ENCODE assay signal across 8 cellular contexts in the genomic region with DNA sequence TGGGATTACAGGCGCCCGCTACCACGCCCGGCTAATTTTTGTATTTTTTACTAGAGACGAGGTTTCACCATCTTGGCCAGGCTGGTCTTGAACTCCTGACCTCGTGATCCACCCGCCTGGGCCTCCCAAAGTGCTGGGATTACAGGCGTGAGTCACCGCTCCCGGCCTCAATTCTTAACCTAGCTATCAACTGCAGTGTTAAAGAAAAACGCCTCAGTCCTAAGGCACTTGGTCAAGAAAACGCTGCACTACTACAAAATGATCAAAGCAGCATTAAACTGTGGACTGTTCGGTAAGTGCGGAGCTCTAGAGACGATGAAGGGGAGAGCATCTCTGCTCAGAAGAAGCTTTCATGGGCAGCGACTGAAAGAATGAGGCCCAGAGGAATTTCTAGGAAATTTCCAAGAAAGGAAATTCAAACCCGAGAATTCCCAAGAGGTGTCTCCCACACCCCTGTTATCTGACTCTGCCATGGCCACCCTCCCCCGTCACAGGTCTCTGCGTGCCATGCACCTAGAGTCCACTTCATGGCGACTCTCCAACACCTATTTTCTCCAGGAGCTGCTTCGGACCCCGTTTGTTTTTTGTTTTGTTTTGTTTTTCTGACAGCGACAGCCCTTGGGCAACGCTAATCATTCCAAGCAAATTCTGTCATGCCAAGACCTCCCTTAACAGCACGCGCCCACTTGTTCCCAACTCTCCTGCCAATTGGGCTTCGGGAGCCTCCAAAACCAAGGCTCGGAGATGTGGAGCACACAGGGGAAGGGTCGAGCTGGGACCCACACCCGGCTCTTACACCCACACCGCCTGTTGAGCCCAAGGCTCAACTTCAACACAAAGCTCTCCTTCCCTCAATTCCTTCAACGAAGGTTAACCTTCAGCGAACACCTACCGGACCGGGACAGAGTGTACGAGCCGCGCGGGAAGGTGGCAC. TPM values are rescaled to one million over a fixed set of nuclear protein-coding genes. Genes with fewer than 3 reads are reported as not detected.
A peak's percentile ranks its signal among the peaks of the same experiment; 100 is the strongest.
DNase-seq lines count a peak whose midpoint lies in the region; ATAC-seq, FAIRE-seq and TF ChIP-seq lines count a peak whose summit lies in the region.
"Not testable (repeated sequence)": the region's sequence is repeated elsewhere in the genome, so short reads cannot be mapped to it uniquely, and the experiment has no call there.
"Had no signal": no experiment of that assay in that cellular context is flagged by ENCODE, and none has a peak within 500 bp of the region (broad histone marks: within the 10 kb centered on the region; RNA-seq: fewer than 3 reads in every experiment).

No MANE protein-coding gene starts in this region.

- ATAC-seq in K562; lung (ENCODE audit: insufficient read depth, low FRiP score): not testable (repeated sequence)

- TF ChIP-seq CTCF in MM.1S (IDR thresholded peaks at IDR 0.05; ENCODE audit: low read length); WERI-Rb-1 (IDR thresholded peaks at IDR 0.05; ENCODE audit: low read depth, low read length); K562 (IDR thresholded peaks at IDR 0.05 in 2 of 3, conservative IDR thresholded peaks at IDR 0.05 in 1 of 3; ENCODE audit: insufficient read depth in 2 of 3, low read depth in 1 of 3, low read length in 3 of 3); fibroblast of pulmonary artery (IDR thresholded peaks at IDR 0.05; ENCODE audit: low read length, missing control alignments); lung (IDR thresholded peaks at IDR 0.05; ENCODE audit: control extremely low read depth, extremely low read depth): not testable (repeated sequence)

- TF ChIP-seq POLR2A in K562 (conservative IDR thresholded peaks at IDR 0.05), result not testable (repeated sequence)

- H3K4me2 ChIP-seq in MM.1S (ENCODE audit: low read depth, low read length), result peak overlapping the region; percentile 73
- H3K4me2 ChIP-seq in K562 (ENCODE audit: insufficient read depth, low read length), result peak overlapping the region; percentile 98

- H3K9me3 ChIP-seq in MM.1S (replicated peaks; ENCODE audit: insufficient read depth, low read length); WERI-Rb-1 (ENCODE audit: severe bottlenecking); K562 (replicated peaks; ENCODE audit: control insufficient read depth, insufficient read depth, low read depth, low read length); lung (ENCODE audit: control insufficient read depth in 2 of 2, insufficient read depth in 1 of 2, low read length in 1 of 2): not testable (repeated sequence)

- CTCF ChIA-PET in K562 (lab: Yijun Ruan, JAX; ENCODE audit: low intra/inter-chr PET ratio), result interaction anchor here (0.7 kb wide), 1 partner anchor 155 kb away, joined by 3 read pairs; no protein-coding TSS in a partner anchor

- H2AFZ ChIP-seq in MM.1S (ENCODE audit: low read length), result peak overlapping the region; percentile 63; the same call in 1 of the 2 replicates
- peak overlapping the region; percentile 94 for H2AFZ ChIP-seq in K562 (ENCODE audit: low read depth, low read length)

- TF ChIP-seq RAD21 in K562 (CRISPR knock-in tag; conservative IDR thresholded peaks at IDR 0.05 in 1 of 2, IDR thresholded peaks at IDR 0.05 in 1 of 2), result not testable (repeated sequence)

- not testable (repeated sequence) for TF ChIP-seq EP300 in K562 (IDR thresholded peaks at IDR 0.05; ENCODE audit: low read length)

- in situ Hi-C loops in K562 (cut with MboI), result loop anchor here (5.0 kb wide), 1 partner anchor 157 kb away; no protein-coding TSS in a partner anchor

- not testable (repeated sequence) for H4K20me1 ChIP-seq in MM.1S (ENCODE audit: insufficient read depth, low read length); K562 (replicated peaks; ENCODE audit: control insufficient read depth, insufficient read depth, low read length)

- H3K9me2 ChIP-seq in MM.1S (replicated peaks; ENCODE audit: insufficient read depth, low read length), result not testable (repeated sequence)

- FAIRE-seq in K562 (lab: Jason Lieb, UNC), result peak; percentile 62

- POLR2A ChIA-PET in K562 (lab: Yijun Ruan, JAX), result interaction anchor here (0.5 to 1.9 kb wide), 6 partner anchors 10 to 197 kb away, joined by 3 to 9 read pairs (median 3); partner anchors contain the start of gene IMP4

- not testable (repeated sequence) for H3K36me3 ChIP-seq in MM.1S (replicated peaks; ENCODE audit: insufficient read depth, low read length); lung (ENCODE audit: control insufficient read depth in 2 of 2, insufficient read depth in 2 of 2, low read length in 2 of 2)
- peaks cover 11% of the 10 kb centered on the region for H3K36me3 ChIP-seq in WERI-Rb-1
- H3K36me3 ChIP-seq in K562 (ENCODE audit: control insufficient read depth, insufficient read depth, low read length), result peaks cover 46% of the 10 kb centered on the region; the same call in 2 of the 3 replicates

- BruUV-seq in K562 (replicated peaks; lab: Mats Ljungman, UMichigan), result TSS peak; percentile 67

- 0% methylated on average over 39 of the region's 39 CpGs for WGBS in K562 (ENCODE audit: insufficient coverage, low coverage, missing lambda C conversion rate)
- WGBS in lung, 2 donors, result 25 to 28% methylated on average over 39 of the region's 39 CpGs

- not testable (repeated sequence) for H3F3A ChIP-seq in MM.1S (ENCODE audit: insufficient read depth, low read length)

- intact Hi-C loops in K562 (cut with micrococcal nuclease), result loop anchor here (5.0 to 10.0 kb wide), 2 partner anchors 162 to 1304 kb away; partner anchors contain the start of gene IMP4

- H3K9me1 ChIP-seq in K562 (ENCODE audit: control insufficient read depth, insufficient read depth, low read length), result not testable (repeated sequence)

- H3K4me3 ChIP-seq in MM.1S (ENCODE audit: low read length) (peak overlapping the region; percentile 100), WERI-Rb-1 (ENCODE audit: low read depth, low read length) (peak overlapping the region; percentile 90), K562 (peak overlapping the region; percentile 100), fibroblast of pulmonary artery (replicated peaks; ENCODE audit: low read depth, low read length) (peak overlapping the region; percentile 92), lung (peak overlapping the region; percentile 99)

- not testable (repeated sequence) for H3K4me1 ChIP-seq in MM.1S (ENCODE audit: low read length)
- peaks cover 7 to 45% of the 10 kb centered on the region in 2 experiments; a peak in 4 of 5 replicates for H3K4me1 ChIP-seq in K562 (replicated peaks in 1 of 2; ENCODE audit: control insufficient read depth in 2 of 2, insufficient read depth in 2 of 2, low read length in 2 of 2)
- peaks cover 6 to 17% of the 10 kb centered on the region in 2 donors for H3K4me1 ChIP-seq in lung (ENCODE audit: control insufficient read depth in 2 of 2, insufficient read depth in 2 of 2, low read length in 2 of 2)

- peak; percentile 46 for DNase-seq in ELR (ENCODE audit: low read depth)
- DNase-seq in MM.1S, result peak; percentile 6
- not testable (repeated sequence) for DNase-seq in WERI-Rb-1; lung (ENCODE audit: low spot score)
- peak in 1 of 4 experiments; percentile 51 for DNase-seq in K562 (ENCODE audit: extremely low read depth in 1 of 4, low spot score in 3 of 4)
- peak; percentile 4 for DNase-seq in fibroblast of pulmonary artery (ENCODE audit: low read depth)
- DNase-seq in renal cortical epithelial cell (ENCODE audit: low read depth), result peak; percentile 10

- peaks cover 80% of the 10 kb centered on the region for H3K79me2 ChIP-seq in MM.1S (ENCODE audit: low read length)
- peaks cover 84% of the 10 kb centered on the region for H3K79me2 ChIP-seq in K562 (ENCODE audit: control insufficient read depth, insufficient read depth, low read length)

- H3K9ac ChIP-seq in MM.1S (ENCODE audit: low read length), result peak overlapping the region; percentile 97
- H3K9ac ChIP-seq in K562 (ENCODE audit: insufficient read depth in 1 of 2, low read depth in 2 of 2, low read length in 2 of 2), result peak overlapping the region; percentile 95 to 99

- not testable (repeated sequence) for H3K27me3 ChIP-seq in MM.1S (replicated peaks; ENCODE audit: insufficient read depth, low read length); WERI-Rb-1 (ENCODE audit: insufficient read depth, low read depth, severe bottlenecking); K562 (ENCODE audit: control insufficient read depth in 2 of 2, insufficient read depth in 2 of 2, low read length in 2 of 2); lung (ENCODE audit: control insufficient read depth, insufficient read depth)

- peak overlapping the region; percentile 84; the same call in 1 of the 2 replicates for H3K27ac ChIP-seq in MM.1S (ENCODE audit: low read length)
- peak overlapping the region; percentile 95 for H3K27ac ChIP-seq in WERI-Rb-1
- peak overlapping the region; percentile 97 for H3K27ac ChIP-seq in K562 (ENCODE audit: extremely low read depth, low read depth, low read length)
- H3K27ac ChIP-seq in lung (ENCODE audit: low read depth in 1 of 2, low read length in 1 of 2), result peak overlapping the region; percentile 93 to 97

RNA-seq across cellular contexts. Expression of gene SMPD4, which starts 0.7 kb away (rescaled TPM):
- total RNA-seq in K562 (2011; cell fraction: chromatin; rRNA removed; ENCODE audit: low replicate concordance), result 91.3 and 261 TPM in 2 replicates
- total RNA-seq in K562 (2011; cell fraction: nucleolus; rRNA removed), result 155 and 168 TPM in 2 replicates
- total RNA-seq in K562 (2011; cell fraction: nucleoplasm; rRNA removed), result 102 and 110 TPM in 2 replicates
- total RNA-seq in K562 (2014; rRNA removed) (46.6 and 61.6 TPM in 2 replicates), K562 (2014; rRNA removed; fragmentation: Illumina TruSeq; extraction: Trizol) (25.7 and 26.0 TPM in 2 replicates), K562 (2015; rRNA removed; fragmentation: Illumina TruSeq; extraction: Trizol) (35.7 and 39.6 TPM in 2 replicates), K562 (2021) (108 and 123 TPM in 2 replicates), lung (10 to 100 TPM; 27.6 to 46.4 TPM), renal cortical epithelial cell (13.9 and 29.6 TPM in 2 replicates)
- polyA plus RNA-seq in K562 (2011; rRNA removed) (33.4 and 80.6 TPM in 2 replicates), K562 (2014; fragmentation: Illumina TruSeq; extraction: Trizol) (79.3 and 102 TPM in 2 replicates), K562 (2014; fragmentation: Nextera tagmentation; extraction: Ambion mirVana) (1 to 10 TPM; 7.5 to 8.8 TPM), K562 (2014; rRNA removed) (65.1 and 71.4 TPM in 2 replicates), lung (10 to 100 TPM; 27.3 to 29.5 TPM)
- polyA plus RNA-seq in K562 (2011; cell fraction: cytosol; rRNA removed), result 38.3 and 60.1 TPM in 2 replicates
- 258 and 368 TPM in 2 replicates for polyA plus RNA-seq in K562 (2011; cell fraction: nucleus; rRNA removed)
- 62.6 and 64.0 TPM in 2 replicates for polyA plus RNA-seq in K562 (2012)
- 26.6 and 35.5 TPM in 2 replicates for polyA minus RNA-seq in K562 (2011; rRNA and poly(A)+ RNA removed)
- 63.5 and 85.1 TPM in 2 replicates for polyA minus RNA-seq in K562 (2011; cell fraction: cytosol; rRNA and poly(A)+ RNA removed)
- 80.4 and 94.5 TPM in 2 replicates for polyA minus RNA-seq in K562 (2011; cell fraction: nucleus; rRNA and poly(A)+ RNA removed)

RNA-seq across cellular contexts. Expression of gene MZT2B, which starts 1.4 kb away (rescaled TPM):
- total RNA-seq in K562 (2011; cell fraction: chromatin; rRNA removed; ENCODE audit: low replicate concordance), result 10.2 and 28.9 TPM in 2 replicates
- 71.5 and 79.0 TPM in 2 replicates for total RNA-seq in K562 (2011; cell fraction: nucleolus; rRNA removed)
- 32.1 and 38.3 TPM in 2 replicates for total RNA-seq in K562 (2011; cell fraction: nucleoplasm; rRNA removed)
- total RNA-seq in K562 (2014; rRNA removed), result 435 and 624 TPM in 2 replicates
- total RNA-seq in K562 (2014; rRNA removed; fragmentation: Illumina TruSeq; extraction: Trizol), result 15.9 and 19.3 TPM in 2 replicates
- total RNA-seq in K562 (2015; rRNA removed; fragmentation: Illumina TruSeq; extraction: Trizol), result 102 and 115 TPM in 2 replicates
- total RNA-seq in K562 (2021), result 379 and 394 TPM in 2 replicates
- polyA plus RNA-seq in K562 (2011; rRNA removed), result 114 and 170 TPM in 2 replicates
- 101 and 352 TPM in 2 replicates for polyA plus RNA-seq in K562 (2011; cell fraction: cytosol; rRNA removed)
- polyA plus RNA-seq in K562 (2011; cell fraction: nucleus; rRNA removed), result 57.8 and 72.4 TPM in 2 replicates
- 267 and 316 TPM in 2 replicates for polyA plus RNA-seq in K562 (2012)
- polyA plus RNA-seq in K562 (2014; fragmentation: Illumina TruSeq; extraction: Trizol), result 12.5 and 57.0 TPM in 2 replicates
- 1 to 10 TPM; 5.1 to 9.3 TPM for polyA plus RNA-seq in K562 (2014; fragmentation: Nextera tagmentation; extraction: Ambion mirVana)
- 321 and 383 TPM in 2 replicates for polyA plus RNA-seq in K562 (2014; rRNA removed)
- 3.0 and 3.9 TPM in 2 replicates for polyA minus RNA-seq in K562 (2011; rRNA and poly(A)+ RNA removed)
- 41.0 and 73.4 TPM in 2 replicates for polyA minus RNA-seq in K562 (2011; cell fraction: cytosol; rRNA and poly(A)+ RNA removed)
- 24.0 and 37.5 TPM in 2 replicates for polyA minus RNA-seq in K562 (2011; cell fraction: nucleus; rRNA and poly(A)+ RNA removed)
- total RNA-seq in lung, result 100 to 1,000 TPM in 1 of 2 donors, 10 to 100 TPM in 1; 59.1 to 208 TPM
- 100 to 1,000 TPM; 170 to 243 TPM for polyA plus RNA-seq in lung
- 59.8 and 179 TPM in 2 replicates for total RNA-seq in renal cortical epithelial cell

RNA-seq across cellular contexts. Expression of gene TUBA3E, which starts 17.6 kb away (rescaled TPM):
- total RNA-seq in K562 (2011; cell fraction: chromatin; rRNA removed; ENCODE audit: low replicate concordance), result not detected in 2 replicates
- total RNA-seq in K562 (2011; cell fraction: nucleolus; rRNA removed), result not detected in 2 replicates
- not detected in 2 replicates for total RNA-seq in K562 (2011; cell fraction: nucleoplasm; rRNA removed)
- 0.14 and 0.41 TPM in 2 replicates for total RNA-seq in K562 (2014; rRNA removed)
- 0.10 TPM in 1 of 2 replicates, not detected in the other for total RNA-seq in K562 (2014; rRNA removed; fragmentation: Illumina TruSeq; extraction: Trizol)
- 0.15 and 0.25 TPM in 2 replicates for total RNA-seq in K562 (2015; rRNA removed; fragmentation: Illumina TruSeq; extraction: Trizol)
- total RNA-seq in K562 (2021), result not detected in 2 replicates
- polyA plus RNA-seq in K562 (2011; rRNA removed), result 0.11 and 0.26 TPM in 2 replicates
- 0.34 and 0.48 TPM in 2 replicates for polyA plus RNA-seq in K562 (2011; cell fraction: cytosol; rRNA removed)
- polyA plus RNA-seq in K562 (2011; cell fraction: nucleus; rRNA removed), result 0.34 and 0.37 TPM in 2 replicates
- polyA plus RNA-seq in K562 (2012), result 0.06 and 0.09 TPM in 2 replicates
- polyA plus RNA-seq in K562 (2014; fragmentation: Illumina TruSeq; extraction: Trizol), result 0.22 and 0.30 TPM in 2 replicates
- under 1 TPM in 1 of 2 experiments, not detected in 1; 0.13 TPM for polyA plus RNA-seq in K562 (2014; fragmentation: Nextera tagmentation; extraction: Ambion mirVana)
- 0.09 and 0.12 TPM in 2 replicates for polyA plus RNA-seq in K562 (2014; rRNA removed)
- 0.14 TPM in 1 of 2 replicates, not detected in the other for polyA minus RNA-seq in K562 (2011; rRNA and poly(A)+ RNA removed)
- not detected in 2 replicates for polyA minus RNA-seq in K562 (2011; cell fraction: cytosol; rRNA and poly(A)+ RNA removed)
- not detected in 2 replicates for polyA minus RNA-seq in K562 (2011; cell fraction: nucleus; rRNA and poly(A)+ RNA removed)
- total RNA-seq in lung, result not detected
- polyA plus RNA-seq in lung, result not detected
- not detected in 2 replicates for total RNA-seq in renal cortical epithelial cell
- total RNA-seq: posterior vena cava had no signal

RNA-seq across cellular contexts. Expression of gene CCDC74B, which starts 35.8 kb away (rescaled TPM):
- 4.0 and 15.6 TPM in 2 replicates for total RNA-seq in K562 (2011; cell fraction: chromatin; rRNA removed; ENCODE audit: low replicate concordance)
- 8.2 and 11.2 TPM in 2 replicates for total RNA-seq in K562 (2011; cell fraction: nucleolus; rRNA removed)
- 6.4 and 6.6 TPM in 2 replicates for total RNA-seq in K562 (2011; cell fraction: nucleoplasm; rRNA removed)
- total RNA-seq in K562 (2014; rRNA removed), result 0.59 and 0.65 TPM in 2 replicates
- total RNA-seq in K562 (2014; rRNA removed; fragmentation: Illumina TruSeq; extraction: Trizol), result 0.11 and 0.19 TPM in 2 replicates
- total RNA-seq in K562 (2015; rRNA removed; fragmentation: Illumina TruSeq; extraction: Trizol), result 0.25 and 0.57 TPM in 2 replicates
- 1.0 and 1.4 TPM in 2 replicates for total RNA-seq in K562 (2021)
- polyA plus RNA-seq in K562 (2011; rRNA removed), result 1.2 and 2.1 TPM in 2 replicates
- polyA plus RNA-seq in K562 (2011; cell fraction: cytosol; rRNA removed), result 0.68 and 1.6 TPM in 2 replicates
- 16.4 and 25.1 TPM in 2 replicates for polyA plus RNA-seq in K562 (2011; cell fraction: nucleus; rRNA removed)
- 2.9 and 6.0 TPM in 2 replicates for polyA plus RNA-seq in K562 (2012)
- 0.28 and 0.45 TPM in 2 replicates for polyA plus RNA-seq in K562 (2014; fragmentation: Illumina TruSeq; extraction: Trizol)
- polyA plus RNA-seq in K562 (2014; fragmentation: Nextera tagmentation; extraction: Ambion mirVana), result under 1 TPM in 1 of 2 experiments, not detected in 1; 0.04 TPM
- polyA plus RNA-seq in K562 (2014; rRNA removed), result 1.5 and 1.6 TPM in 2 replicates
- 0.18 and 0.42 TPM in 2 replicates for polyA minus RNA-seq in K562 (2011; rRNA and poly(A)+ RNA removed)
- 0.36 TPM in 1 of 2 replicates, not detected in the other for polyA minus RNA-seq in K562 (2011; cell fraction: cytosol; rRNA and poly(A)+ RNA removed)
- polyA minus RNA-seq in K562 (2011; cell fraction: nucleus; rRNA and poly(A)+ RNA removed), result 1.9 TPM in 2 replicates
- total RNA-seq in lung, result 10 to 100 TPM; 11.7 to 14.7 TPM
- polyA plus RNA-seq in lung, result 1 to 10 TPM; 4.4 to 8.2 TPM
- 0.87 and 7.2 TPM in 2 replicates for total RNA-seq in renal cortical epithelial cell

RNA-seq across cellular contexts. Expression of gene POTEF, which starts 51.6 kb away (rescaled TPM):
- 6.4 and 10.3 TPM in 2 replicates for total RNA-seq in K562 (2011; cell fraction: chromatin; rRNA removed; ENCODE audit: low replicate concordance)
- 5.8 and 8.0 TPM in 2 replicates for total RNA-seq in K562 (2011; cell fraction: nucleolus; rRNA removed)
- total RNA-seq in K562 (2011; cell fraction: nucleoplasm; rRNA removed), result 4.4 and 6.6 TPM in 2 replicates
- total RNA-seq in K562 (2014; rRNA removed) (0.23 and 0.33 TPM in 2 replicates), K562 (2014; rRNA removed; fragmentation: Illumina TruSeq; extraction: Trizol) (0.38 and 0.51 TPM in 2 replicates), K562 (2015; rRNA removed; fragmentation: Illumina TruSeq; extraction: Trizol) (0.33 and 0.41 TPM in 2 replicates), K562 (2021) (2.1 and 2.2 TPM in 2 replicates), lung (under 1 TPM in 1 of 2 donors, not detected in 1; 0.09 TPM), renal cortical epithelial cell (not detected in 2 replicates)
- polyA plus RNA-seq in K562 (2011; rRNA removed) (0.09 and 0.15 TPM in 2 replicates), K562 (2014; fragmentation: Illumina TruSeq; extraction: Trizol) (0.25 and 0.26 TPM in 2 replicates), K562 (2014; fragmentation: Nextera tagmentation; extraction: Ambion mirVana) (under 1 TPM in 1 of 2 experiments, not detected in 1; 0.04 TPM), K562 (2014; rRNA removed) (0.18 and 0.28 TPM in 2 replicates), lung (under 1 TPM in 1 of 2 donors, not detected in 1; 0.02 TPM)
- 0.06 and 0.09 TPM in 2 replicates for polyA plus RNA-seq in K562 (2011; cell fraction: cytosol; rRNA removed)
- polyA plus RNA-seq in K562 (2011; cell fraction: nucleus; rRNA removed), result 0.90 and 2.3 TPM in 2 replicates
- 0.10 and 0.24 TPM in 2 replicates for polyA plus RNA-seq in K562 (2012)
- polyA minus RNA-seq in K562 (2011; rRNA and poly(A)+ RNA removed), result 0.57 and 0.74 TPM in 2 replicates
- polyA minus RNA-seq in K562 (2011; cell fraction: cytosol; rRNA and poly(A)+ RNA removed), result 0.36 TPM in 1 of 2 replicates, not detected in the other
- 4.0 and 4.8 TPM in 2 replicates for polyA minus RNA-seq in K562 (2011; cell fraction: nucleus; rRNA and poly(A)+ RNA removed)
- total RNA-seq: posterior vena cava had no signal
